ENCODE assay signal across 14 cellular contexts in the genomic region with DNA sequence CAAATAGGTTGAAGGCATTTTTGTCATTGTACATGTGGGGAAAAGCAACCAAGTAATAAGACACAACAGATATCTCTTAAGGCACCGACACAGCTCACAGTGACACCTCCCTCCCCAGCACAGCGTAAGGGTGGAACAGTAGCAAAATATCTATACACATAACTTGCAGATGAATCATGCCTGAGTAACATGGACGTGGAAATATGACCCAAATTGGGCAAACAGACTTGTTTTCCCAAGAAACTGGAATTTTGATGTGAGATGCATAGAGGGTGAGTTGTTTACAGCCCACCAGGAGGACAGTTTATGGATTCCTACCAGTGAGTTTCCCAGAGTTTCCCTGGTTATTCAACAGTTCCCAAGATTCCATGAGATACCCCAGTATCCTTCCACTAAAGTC. TPM values are rescaled to one million over a fixed set of nuclear protein-coding genes. Genes with fewer than 3 reads are reported as not detected.
A peak's percentile ranks its signal among the peaks of the same experiment; 100 is the strongest.
DNase-seq lines count a peak whose midpoint lies in the region; TF ChIP-seq lines count a peak whose summit lies in the region.
"Had no signal": no experiment of that assay in that cellular context is flagged by ENCODE, and none has a peak within 500 bp of the region (broad histone marks: within the 10 kb centered on the region; RNA-seq: fewer than 3 reads in every experiment).

No MANE protein-coding gene starts in this region.

- intact Hi-C loops in PC-9 (cut with micrococcal nuclease; ENCODE audit: unreplicated experiment): loop anchor here (1.0 kb wide), 1 partner anchor 14 kb away; no protein-coding TSS in a partner anchor

- peaks cover 10% of the 10 kb centered on the region for H3K79me2 ChIP-seq in PC-9 (ENCODE audit: low read depth)

- no peak overlapping the region for H3K4me3 Mint-ChIP-seq in osteocyte (ENCODE audit: unreplicated experiment)

- H3K27ac ChIP-seq in PC-9: peak overlapping the region; percentile 83
- H3K27ac ChIP-seq: prostate gland, thyroid gland had no signal

- H3K9me3 Mint-ChIP-seq in osteocyte (ENCODE audit: unreplicated experiment): no peaks in the 10 kb centered on the region

- CTCF ChIA-PET in PC-9 (lab: Charles Lee): interaction anchor here (0.7 kb wide), 2 partner anchors 13 to 269 kb away, joined by 4 to 11 read pairs; no protein-coding TSS in a partner anchor

- H3K9me2 ChIP-seq in PC-9 (ENCODE audit: insufficient read depth): no peaks in the 10 kb centered on the region

- peaks cover 42% of the 10 kb centered on the region for H3K4me1 ChIP-seq in PC-9 (replicated peaks; ENCODE audit: insufficient read depth)
- H3K4me1 ChIP-seq: prostate gland had no signal

- peaks cover 15% of the 10 kb centered on the region for H3K4me1 Mint-ChIP-seq in osteocyte (ENCODE audit: unreplicated experiment)

- 0 out of 2 replicates have a peak, but pooled peaks cover 3% of the 10 kb centered on the region for H3K36me3 ChIP-seq in PC-9 (ENCODE audit: low read depth)
- H3K36me3 ChIP-seq: prostate gland, thyroid gland had no signal

- H2AFZ ChIP-seq in PC-9: no peak overlapping the region

- peak overlapping the region; percentile 16; the same call in 1 of the 2 replicates for H3K4me3 ChIP-seq in PC-9
- H3K4me3 ChIP-seq: lung, prostate gland, thyroid gland had no signal

- POLR2A ChIA-PET in PC-9 (lab: Charles Lee; ENCODE audit: unreplicated experiment): interaction anchor here (0.5 to 0.6 kb wide), 4 partner anchors 16 to 577 kb away, joined by 3 to 6 read pairs (median 3); no protein-coding TSS in a partner anchor

- no peaks in the 10 kb centered on the region for H4K20me1 ChIP-seq in PC-9 (ENCODE audit: insufficient read depth)

- DNase-seq in ELR (ENCODE audit: low read depth) (peak; percentile 95), PC-9 (peak; percentile 58 to 96), dedifferentiated amniotic fluid mesenchymal stem cell (ENCODE audit: extremely low spot score) (peak; percentile 76), osteocyte (ENCODE audit: extremely low spot score, unreplicated experiment) (no peak), NCI-H1092 (lab: John Stamatoyannopoulos, UW) (no peak), GM20000 (ENCODE audit: low spot score) (no peak), NCI-H2171 (lab: John Stamatoyannopoulos, UW) (no peak), SIG-M5 treated with dmso at 0.1 percent for 504 hours (lab: John Stamatoyannopoulos, UW; ENCODE audit: unreplicated experiment) (no peak)
- DNase-seq: activated CD4-positive, CD25-positive, alpha-beta regulatory T cell; caudate nucleus; NCI-H2107; thyroid gland had no signal

- H3F3A ChIP-seq in PC-9 (ENCODE audit: insufficient read depth, low read depth): peaks cover 11% of the 10 kb centered on the region

- H3K27ac Mint-ChIP-seq in osteocyte (ENCODE audit: unreplicated experiment): peak overlapping the region; percentile 70

- H3K4me2 ChIP-seq in PC-9: peak overlapping the region; percentile 59

- no TSS peak for BruUV-seq in PC-9 (replicated peaks; lab: Mats Ljungman, UMichigan)

- no peaks in the 10 kb centered on the region for H3K27me3 Mint-ChIP-seq in osteocyte (ENCODE audit: unreplicated experiment)

- no peaks in the 10 kb centered on the region for H3K9me3 ChIP-seq in PC-9 (ENCODE audit: insufficient read depth, low read depth)
- H3K9me3 ChIP-seq: prostate gland, thyroid gland had no signal

- no peak for TF ChIP-seq CTCF in PC-9 (conservative IDR thresholded peaks at IDR 0.05)
- no peak for TF ChIP-seq CTCF in osteocyte (IDR thresholded peaks at IDR 0.05)
- TF ChIP-seq CTCF in GM20000 (IDR thresholded peaks at IDR 0.05; ENCODE audit: extremely low read depth, missing control alignments): no peak

- H3K27me3 ChIP-seq in PC-9 (ENCODE audit: insufficient read depth, low read depth): no peaks in the 10 kb centered on the region
- H3K27me3 ChIP-seq: thyroid gland had no signal

- H3K36me3 Mint-ChIP-seq in osteocyte (ENCODE audit: unreplicated experiment): peaks cover 4% of the 10 kb centered on the region

RNA-seq across cellular contexts. Expression of a gene that starts 7.3 kb away (rescaled TPM):
- 33.6 and 37.8 TPM in 2 replicates for total RNA-seq in PC-9 (2021)
- 60.9 and 61.7 TPM in 2 replicates for total RNA-seq in osteocyte

Comparison
In these comparisons a context has a peak if more than half of its experiments do, and no peak if none do; other contexts are left out.
1. DNase-seq: peak in ELR (single experiment), PC-9 (2 of 2) and dedifferentiated amniotic fluid mesenchymal stem cell (single experiment); none in osteocyte (single experiment), NCI-H1092 (single experiment), GM20000 (single experiment), NCI-H2171 (single experiment) and SIG-M5 treated with dmso at 0.1 percent for 504 hours (single experiment).